8 cellular contexts compared by ENCODE assay signal in the genomic region with DNA sequence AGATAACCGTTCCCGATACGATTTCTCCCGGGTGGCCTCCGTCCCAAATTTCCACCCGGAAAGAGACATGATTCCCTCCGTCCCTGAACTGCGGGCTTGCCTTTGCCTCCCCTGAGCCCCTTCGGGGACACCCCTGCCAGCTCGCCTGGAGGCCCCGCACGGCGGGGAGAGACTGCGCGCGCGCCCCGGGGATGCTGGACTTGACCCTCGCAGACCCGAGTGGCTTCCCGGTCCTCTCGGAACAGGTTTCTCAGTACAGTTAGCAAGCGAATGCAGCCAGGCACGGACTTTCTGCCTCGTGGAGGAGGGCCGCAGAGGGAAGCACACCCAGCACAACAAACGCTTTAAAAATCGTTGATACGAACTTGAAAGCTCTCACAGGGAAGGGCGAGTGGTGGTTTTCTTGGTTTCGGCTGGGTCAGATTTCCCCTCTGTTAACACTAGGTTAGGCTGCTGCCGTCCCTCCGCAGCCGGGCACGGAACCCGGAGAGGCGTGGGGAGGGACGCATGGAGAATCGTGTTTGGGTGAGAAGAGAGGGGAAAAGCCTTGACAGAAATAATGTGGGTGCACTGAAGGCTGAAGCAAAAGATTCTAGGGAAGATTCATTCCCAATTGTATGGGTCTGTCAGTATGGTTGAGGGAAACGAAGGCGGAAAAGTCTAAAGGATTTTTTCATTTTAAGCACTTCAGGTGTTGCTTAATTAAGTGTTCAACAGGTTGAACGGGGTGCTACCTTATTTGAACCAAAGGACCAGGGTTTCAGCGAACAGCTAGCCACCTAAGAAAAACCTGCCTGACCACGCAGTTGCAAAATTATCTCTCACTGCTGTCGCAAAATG. TPM values are rescaled to one million over a fixed set of nuclear protein-coding genes. Genes with fewer than 3 reads are reported as not detected.
A peak's percentile ranks its signal among the peaks of the same experiment; 100 is the strongest.
DNase-seq lines count a peak whose midpoint lies in the region; ATAC-seq, FAIRE-seq and TF ChIP-seq lines count a peak whose summit lies in the region.

No MANE protein-coding gene starts in this region.

- peak overlapping the region; percentile 16 to 49 for H3K9ac ChIP-seq in kidney (ENCODE audit: low read length in 2 of 2)

- ATAC-seq in GM21526 (IDR thresholded peaks at IDR 0.05; ENCODE audit: low FRiP score, unreplicated experiment) = peak; percentile 36
- peak; percentile 41 for ATAC-seq in stimulated activated effector memory CD8-positive, alpha-beta T cell treated with anti-CD3 and anti-CD28 coated beads, Interleukin-12 subunit alpha, Interleukin-12 subunit beta, amount 100 ng/mL, for 72 hours
- ATAC-seq in HG03108 (IDR thresholded peaks at IDR 0.05; ENCODE audit: unreplicated experiment) = no peak

- peak overlapping the region; percentile 79 for H3K4me3 Mint-ChIP-seq in stimulated activated effector memory CD8-positive, alpha-beta T cell treated with anti-CD3 and anti-CD28 coated beads, Interleukin-12 subunit alpha, Interleukin-12 subunit beta, amount 100 ng/mL, for 72 hours

- DNase-seq in COLO668 (lab: John Stamatoyannopoulos, UW; ENCODE audit: unreplicated experiment) = peak; percentile 64
- peak; percentile 86 for DNase-seq in NCI-H69 (lab: John Stamatoyannopoulos, UW)
- no peak for DNase-seq in astrocyte of the spinal cord (ENCODE audit: low read depth, low spot score)
- no peak for DNase-seq in kidney
- peak; percentile 28 to 68 for DNase-seq in stimulated activated effector memory CD8-positive, alpha-beta T cell treated with anti-CD3 and anti-CD28 coated beads, Interleukin-12 subunit alpha, Interleukin-12 subunit beta, amount 100 ng/mL, for 72 hours (ENCODE audit: low spot score in 2 of 2)
- DNase-seq in H54 (ENCODE audit: insufficient read length, low spot score) = no peak

- no peak overlapping the region for H3K27ac ChIP-seq in kidney (ENCODE audit: low read depth in 2 of 2, low read length in 2 of 2)

- in situ Hi-C loops in astrocyte of the spinal cord (cut with HindIII; ENCODE audit: low sequenced_read_pairs) = no loop called here

- intact Hi-C loops in kidney (cut with DNase I) = no loop called here

- no peaks in the 10 kb centered on the region for H3K9me3 ChIP-seq in kidney (ENCODE audit: control insufficient read depth in 1 of 2, low read length in 2 of 2)

- peak overlapping the region; percentile 43 for H3K4me3 ChIP-seq in astrocyte of the spinal cord (ENCODE audit: low read depth, low read length)
- peak overlapping the region; percentile 57 to 59 for H3K4me3 ChIP-seq in kidney (ENCODE audit: low read length in 2 of 2)

- H3K27ac Mint-ChIP-seq in stimulated activated effector memory CD8-positive, alpha-beta T cell treated with anti-CD3 and anti-CD28 coated beads, Interleukin-12 subunit alpha, Interleukin-12 subunit beta, amount 100 ng/mL, for 72 hours = peak overlapping the region; percentile 77

- no peaks in the 10 kb centered on the region for H3K9me3 Mint-ChIP-seq in stimulated activated effector memory CD8-positive, alpha-beta T cell treated with anti-CD3 and anti-CD28 coated beads, Interleukin-12 subunit alpha, Interleukin-12 subunit beta, amount 100 ng/mL, for 72 hours

- peaks cover 0 to 10% of the 10 kb centered on the region in 2 donors for H3K4me1 ChIP-seq in kidney (ENCODE audit: control insufficient read depth in 1 of 2, insufficient read depth in 1 of 2, low read depth in 1 of 2, low read length in 2 of 2)

- H3K36me3 Mint-ChIP-seq in stimulated activated effector memory CD8-positive, alpha-beta T cell treated with anti-CD3 and anti-CD28 coated beads, Interleukin-12 subunit alpha, Interleukin-12 subunit beta, amount 100 ng/mL, for 72 hours = peaks cover 6% of the 10 kb centered on the region

- no peaks in the 10 kb centered on the region for H3K36me3 ChIP-seq in kidney (ENCODE audit: control insufficient read depth in 1 of 2, insufficient read depth in 2 of 2, low read length in 2 of 2)

- no peak for TF ChIP-seq POLR2A in H54 (IDR thresholded peaks at IDR 0.05; ENCODE audit: low read depth, low read length)

- TF ChIP-seq CTCF in astrocyte of the spinal cord (IDR thresholded peaks at IDR 0.05; ENCODE audit: low read depth, low read length) (no peak), kidney (IDR thresholded peaks at IDR 0.05; ENCODE audit: borderline replicate concordance, extremely low read depth, insufficient read depth) (no peak)

- FAIRE-seq in kidney (lab: Jason Lieb, UNC) = no peak
- FAIRE-seq in H54 (lab: Jason Lieb, UNC) = no peak

- peaks cover 51% of the 10 kb centered on the region for H3K4me1 Mint-ChIP-seq in stimulated activated effector memory CD8-positive, alpha-beta T cell treated with anti-CD3 and anti-CD28 coated beads, Interleukin-12 subunit alpha, Interleukin-12 subunit beta, amount 100 ng/mL, for 72 hours

RNA-seq across cellular contexts. Expression of gene TNFRSF11A, which starts 0.9 kb away (rescaled TPM):
- total RNA-seq in kidney = 5.4 TPM
- 0.39 TPM for polyA plus RNA-seq in kidney (ENCODE audit: insufficient read depth, low read depth, low replicate concordance)

Comparison
In these comparisons a context has a peak if more than half of its experiments do, and no peak if none do; other contexts are left out.
1. DNase-seq: peak in COLO668 (single experiment), NCI-H69 (single experiment) and stimulated activated effector memory CD8-positive, alpha-beta T cell treated with anti-CD3 and anti-CD28 coated beads, Interleukin-12 subunit alpha, Interleukin-12 subunit beta, amount 100 ng/mL, for 72 hours (2 of 2); none in astrocyte of the spinal cord (single experiment), kidney (single experiment) and H54 (single experiment).